In genomic region chr4:48127882-48128394, GRCh38 we compare ENCODE assay signal across 8 cellular contexts. TPM values are rescaled to one million over a fixed set of nuclear protein-coding genes. Genes with fewer than 3 reads are reported as not detected.
A peak's percentile ranks its signal among the peaks of the same experiment; 100 is the strongest.
DNase-seq lines count a peak whose midpoint lies in the region; ATAC-seq and TF ChIP-seq lines count a peak whose summit lies in the region.

No MANE protein-coding gene starts in this region.

- peak; percentile 67 for TF ChIP-seq CTCF in cardiac muscle cell (IDR thresholded peaks at IDR 0.05; ENCODE audit: low read depth, low read length)
- peak; percentile 71 for TF ChIP-seq CTCF in retinal pigment epithelial cell (conservative IDR thresholded peaks at IDR 0.05; ENCODE audit: low read depth, low read length)

- H3K27ac ChIP-seq in cardiac muscle cell: no peak overlapping the region

- H3K9me3 ChIP-seq in cardiac muscle cell (ENCODE audit: low read depth): no peaks in the 10 kb centered on the region

- peak; percentile 95 for DNase-seq in ELF-1 (ENCODE audit: low read depth, low spot score)
- peak; percentile 86 for DNase-seq in KBM-7
- peak; percentile 90 for DNase-seq in activated naive CD4-positive, alpha-beta T cell treated with anti-CD3 and anti-CD28 coated beads, Interleukin-2, amount 10 ng/mL, durations not matched to agents 7 days and 5 days
- DNase-seq in cardiac muscle cell (ENCODE audit: low read depth in 1 of 2, low spot score in 1 of 2): peak; percentile 80 to 94
- peak; percentile 94 for DNase-seq in retinal pigment epithelial cell (ENCODE audit: low read depth)
- no peak for DNase-seq in mesenteric fat pad (ENCODE audit: low spot score)

- H3K36me3 ChIP-seq in cardiac muscle cell: no peaks in the 10 kb centered on the region

- no peaks in the 10 kb centered on the region for H3K27me3 Mint-ChIP-seq in activated naive CD4-positive, alpha-beta T cell treated with anti-CD3 and anti-CD28 coated beads, Interleukin-2, amount 10 ng/mL, durations not matched to agents 7 days and 5 days

- ATAC-seq in GM21786 (IDR thresholded peaks at IDR 0.05; ENCODE audit: unreplicated experiment) (peak; percentile 91), SK-N-SH treated with all-trans-retinoic acid at 6 μM for 48 hours (peak; percentile 95)

- CTCF ChIA-PET in activated naive CD4-positive, alpha-beta T cell treated with anti-CD3 and anti-CD28 coated beads, Interleukin-2, amount 10 ng/mL, durations not matched to agents 7 days and 5 days (lab: Charles Lee): interaction anchor here (1.0 to 8.9 kb wide), 11 partner anchors 10 to 418 kb away, joined by 3 to 143 read pairs (median 5); no protein-coding TSS in a partner anchor

- H3K4me1 Mint-ChIP-seq in activated naive CD4-positive, alpha-beta T cell treated with anti-CD3 and anti-CD28 coated beads, Interleukin-2, amount 10 ng/mL, durations not matched to agents 7 days and 5 days: peaks cover 85% of the 10 kb centered on the region

- peak overlapping the region; percentile 94 for H3K4me3 Mint-ChIP-seq in activated naive CD4-positive, alpha-beta T cell treated with anti-CD3 and anti-CD28 coated beads, Interleukin-2, amount 10 ng/mL, durations not matched to agents 7 days and 5 days

- peak overlapping the region; percentile 99 for H3K27ac Mint-ChIP-seq in activated naive CD4-positive, alpha-beta T cell treated with anti-CD3 and anti-CD28 coated beads, Interleukin-2, amount 10 ng/mL, durations not matched to agents 7 days and 5 days

- in situ Hi-C loops in KBM-7 (cut with MboI; ENCODE audit: low pct_unique_long_range_greater_than_20kb, low sequenced_read_pairs): loop anchor here (25.0 kb wide), 1 partner anchor 409 kb away; no protein-coding TSS in a partner anchor

- H3K4me1 ChIP-seq in cardiac muscle cell (ENCODE audit: low read depth): peaks cover 19% of the 10 kb centered on the region

- peaks cover 71% of the 10 kb centered on the region for H3K36me3 Mint-ChIP-seq in activated naive CD4-positive, alpha-beta T cell treated with anti-CD3 and anti-CD28 coated beads, Interleukin-2, amount 10 ng/mL, durations not matched to agents 7 days and 5 days

- H3K27me3 ChIP-seq in cardiac muscle cell: no peaks in the 10 kb centered on the region

- no peaks in the 10 kb centered on the region for H3K9me3 Mint-ChIP-seq in activated naive CD4-positive, alpha-beta T cell treated with anti-CD3 and anti-CD28 coated beads, Interleukin-2, amount 10 ng/mL, durations not matched to agents 7 days and 5 days

- H3K4me3 ChIP-seq in cardiac muscle cell: no peak overlapping the region
- H3K4me3 ChIP-seq in retinal pigment epithelial cell (ENCODE audit: low read length): peak overlapping the region; percentile 31

TF ChIP-seq in SK-N-SH treated with all-trans-retinoic acid at 6 μM for 48 hours, 23 proteins besides CTCF, POLR2A, EP300 and RAD21:
- TF ChIP-seq SNAI2 (CRISPR knock-in tag; IDR thresholded peaks at IDR 0.05) (no peak), CSRNP3 (CRISPR knock-in tag; IDR thresholded peaks at IDR 0.05) (0 out of 2 replicates have a peak, but pooled peaks have one; percentile 21), CREB5 (CRISPR knock-in tag; IDR thresholded peaks at IDR 0.05; ENCODE audit: low read depth) (peak; percentile 88), ISL1 (CRISPR knock-in tag; IDR thresholded peaks at IDR 0.05) (peak; percentile 87)

RNA-seq across cellular contexts. Expression of gene TXK, which starts 6.1 kb away (rescaled TPM):
- total RNA-seq in cardiac muscle cell (0.67 and 0.83 TPM in 2 replicates), mesenteric fat pad (1.6 TPM)
- 0.93 TPM in 1 of 2 replicates, not detected in the other for polyA plus RNA-seq in cardiac muscle cell
